In genomic region chr2:137261858-137262585, GRCh38 we compare ENCODE assay signal across 1 cellular context.
TF ChIP-seq lines count a peak whose summit lies in the region.

No MANE protein-coding gene starts in this region.

TF ChIP-seq in GM23338, 12 proteins besides CTCF, POLR2A, EP300 and RAD21 (continued from another document):
- no peak for TF ChIP-seq ZNF462 (CRISPR knock-in tag; IDR thresholded peaks at IDR 0.05)
- no peak for TF ChIP-seq EZH2 (IDR thresholded peaks at IDR 0.05; ENCODE audit: low read depth, unreplicated experiment)
- TF ChIP-seq REST (IDR thresholded peaks at IDR 0.05; ENCODE audit: unreplicated experiment): no peak
- TF ChIP-seq JUNB (IDR thresholded peaks at IDR 0.05; ENCODE audit: unreplicated experiment): no peak
- no peak for TF ChIP-seq ZNF331 (CRISPR knock-in tag; IDR thresholded peaks at IDR 0.05; ENCODE audit: low read depth)
- TF ChIP-seq ETS1 (IDR thresholded peaks at IDR 0.05): no peak
- no peak for TF ChIP-seq EZH2phosphoT487 (IDR thresholded peaks at IDR 0.05; ENCODE audit: unreplicated experiment)
